ENCODE assay signal across 11 cellular contexts in the genomic region with DNA sequence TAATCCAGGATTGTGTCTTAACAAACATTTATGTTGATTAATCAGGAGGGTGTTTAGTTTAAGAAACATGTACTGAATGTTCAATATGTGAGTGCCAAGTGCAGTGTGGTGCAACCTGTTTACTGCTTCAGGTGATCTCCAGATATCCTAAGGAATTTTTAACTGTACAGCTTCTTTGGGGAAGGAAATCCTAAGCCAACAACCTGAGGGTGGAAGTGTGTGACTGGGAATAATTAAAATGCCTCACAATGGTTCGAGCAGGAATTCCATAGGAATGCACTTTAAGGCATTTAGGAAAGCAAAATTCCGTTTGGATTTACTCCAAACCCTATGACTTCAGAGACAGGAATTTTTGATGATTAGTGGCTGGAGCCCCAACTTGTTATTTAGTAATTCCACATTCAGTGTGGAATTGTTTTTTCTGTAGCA. TPM values are rescaled to one million over a fixed set of nuclear protein-coding genes. Genes with fewer than 3 reads are reported as not detected.
DNase-seq lines count a peak whose midpoint lies in the region; FAIRE-seq and TF ChIP-seq lines count a peak whose summit lies in the region.
"Had no signal": no experiment of that assay in that cellular context is flagged by ENCODE, and none has a peak within 500 bp of the region (broad histone marks: within the 10 kb centered on the region; RNA-seq: fewer than 3 reads in every experiment).

No MANE protein-coding gene starts in this region.

- H3K36me3 Mint-ChIP-seq in activated naive CD4-positive, alpha-beta T cell treated with anti-CD3 and anti-CD28 coated beads for 36 hours (ENCODE audit: low read depth), result no peaks in the 10 kb centered on the region

- no peak overlapping the region for H3K27ac Mint-ChIP-seq in activated naive CD4-positive, alpha-beta T cell treated with anti-CD3 and anti-CD28 coated beads for 36 hours
- H3K27ac Mint-ChIP-seq: activated naive CD8-positive, alpha-beta T cell treated with anti-CD3 and anti-CD28 coated beads, Interleukin-2, amount 10 ng/mL, durations not matched to agents 7 days and 5 days had no signal

- no peak overlapping the region for H3K4me3 Mint-ChIP-seq in activated naive CD4-positive, alpha-beta T cell treated with anti-CD3 and anti-CD28 coated beads for 36 hours
- H3K4me3 Mint-ChIP-seq: activated naive CD8-positive, alpha-beta T cell treated with anti-CD3 and anti-CD28 coated beads, Interleukin-2, amount 10 ng/mL, durations not matched to agents 7 days and 5 days had no signal

- H3K27me3 ChIP-seq in MG63, result no peaks in the 10 kb centered on the region

- H3K4me3 ChIP-seq in MG63, result no peak overlapping the region

- CTCF ChIA-PET in activated naive CD4-positive, alpha-beta T cell treated with anti-CD3 and anti-CD28 coated beads for 36 hours (lab: Charles Lee), result interaction anchor here (0.6 to 1.9 kb wide), 3 partner anchors 8 to 311 kb away, joined by 3 to 4 read pairs (median 3); no protein-coding TSS in a partner anchor

- peak; percentile 73 for DNase-seq in AG09319 (ENCODE audit: extremely low read depth, low read depth)
- DNase-seq in MG63, result peak; percentile 28
- DNase-seq in myocyte (ENCODE audit: low read depth), result peak; percentile 67
- DNase-seq in occipital lobe (lab: John Stamatoyannopoulos, UW), result no peak
- DNase-seq in activated naive CD4-positive, alpha-beta T cell treated with anti-CD3 and anti-CD28 coated beads for 36 hours, result no peak
- no peak for DNase-seq in NCI-H510A treated with DMSO at 0.1 percent for 48 hours (lab: John Stamatoyannopoulos, UW)
- no peak for DNase-seq in NCI-H1436 (lab: John Stamatoyannopoulos, UW)
- DNase-seq: activated naive CD8-positive, alpha-beta T cell treated with anti-CD3 and anti-CD28 coated beads, Interleukin-2, amount 10 ng/mL, durations not matched to agents 7 days and 5 days; stimulated activated CD4-positive, alpha-beta T cell treated with anti-CD3 and anti-CD28 coated beads, Interleukin-4, amount 100 ng/mL, for 4 hours had no signal

- peak; percentile 64 for FAIRE-seq in endometrium (lab: Jason Lieb, UNC)
- FAIRE-seq: TTC549 had no signal

- peaks cover 58% of the 10 kb centered on the region for H3K36me3 ChIP-seq in MG63

- intact Hi-C loops in activated naive CD4-positive, alpha-beta T cell treated with anti-CD3 and anti-CD28 coated beads for 36 hours (cut with micrococcal nuclease), result no loop called here

- peaks cover 2% of the 10 kb centered on the region for H3K27me3 Mint-ChIP-seq in activated naive CD4-positive, alpha-beta T cell treated with anti-CD3 and anti-CD28 coated beads for 36 hours (ENCODE audit: low read depth)
- H3K27me3 Mint-ChIP-seq: activated naive CD8-positive, alpha-beta T cell treated with anti-CD3 and anti-CD28 coated beads, Interleukin-2, amount 10 ng/mL, durations not matched to agents 7 days and 5 days had no signal

- no peaks in the 10 kb centered on the region for H3K9me3 ChIP-seq in MG63

- H3K9me3 Mint-ChIP-seq in activated naive CD4-positive, alpha-beta T cell treated with anti-CD3 and anti-CD28 coated beads for 36 hours, result no peaks in the 10 kb centered on the region
- H3K9me3 Mint-ChIP-seq: activated naive CD8-positive, alpha-beta T cell treated with anti-CD3 and anti-CD28 coated beads, Interleukin-2, amount 10 ng/mL, durations not matched to agents 7 days and 5 days had no signal

- H3K4me1 Mint-ChIP-seq in activated naive CD4-positive, alpha-beta T cell treated with anti-CD3 and anti-CD28 coated beads for 36 hours (ENCODE audit: low read depth), result peaks cover 11% of the 10 kb centered on the region

- TF ChIP-seq CTCF in AG09319 (IDR thresholded peaks at IDR 0.05; ENCODE audit: low read depth, low read length), result no peak

RNA-seq across cellular contexts. Expression of a gene that starts 16.4 kb away (rescaled TPM):
- 61.0 and 102 TPM in 2 replicates for total RNA-seq in MG63 (2014; rRNA removed; shearing (Covaris generic); ENCODE audit: low replicate concordance)
- 38.8 and 41.2 TPM in 2 replicates for total RNA-seq in myocyte
- 158 TPM for polyA plus RNA-seq in myocyte (2012)
- 105 TPM for total RNA-seq in occipital lobe
- 1 to 10 TPM; 3.1 to 3.3 TPM for total RNA-seq in activated naive CD4-positive, alpha-beta T cell treated with anti-CD3 and anti-CD28 coated beads for 36 hours

Comparison
In these comparisons a context has a peak if more than half of its experiments do, and no peak if none do; other contexts are left out.
1. DNase-seq: peak in AG09319 (single experiment), MG63 (single experiment) and myocyte (single experiment); none in occipital lobe (single experiment), activated naive CD4-positive, alpha-beta T cell treated with anti-CD3 and anti-CD28 coated beads for 36 hours (single experiment), NCI-H510A treated with DMSO at 0.1 percent for 48 hours (single experiment) and NCI-H1436 (single experiment).